9 cellular contexts compared by ENCODE assay signal in the genomic region with DNA sequence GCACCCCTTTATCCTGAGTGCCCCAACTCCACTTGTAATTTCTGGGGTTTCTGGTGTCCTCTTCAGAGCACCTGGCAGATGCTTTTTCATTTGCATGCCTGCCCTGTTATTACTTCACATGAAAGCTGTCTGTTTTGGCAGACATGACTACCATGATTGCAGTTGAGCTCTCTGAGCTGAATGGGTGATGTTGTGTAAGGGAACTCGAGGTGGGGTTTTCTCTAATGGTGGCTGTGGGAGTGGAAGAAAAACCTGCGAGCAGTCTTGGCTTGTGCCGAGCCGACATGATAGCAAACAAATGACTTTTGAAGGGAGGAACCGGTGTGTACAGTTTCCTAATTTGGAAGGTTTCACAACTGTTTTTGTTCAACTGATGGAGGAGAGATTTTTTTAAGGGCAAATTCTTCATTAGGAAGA.
DNase-seq lines count a peak whose midpoint lies in the region; ATAC-seq, FAIRE-seq and TF ChIP-seq lines count a peak whose summit lies in the region.
"Had no signal": no experiment of that assay in that cellular context is flagged by ENCODE, and none has a peak within 500 bp of the region (broad histone marks: within the 10 kb centered on the region; RNA-seq: fewer than 3 reads in every experiment).

No MANE protein-coding gene starts in this region.

- POLR2A ChIA-PET in WTC11 (lab: Charles Lee) = no interaction called here

- H3K27ac ChIP-seq in left ventricle myocardium inferior (replicated peaks) (peak overlapping the region; percentile 82), skin epidermis (peak overlapping the region in 20 of 21 experiments; percentile 60 to 96 (median 84))

- H3K9me3 ChIP-seq in left ventricle myocardium inferior (replicated peaks) = no peaks in the 10 kb centered on the region

- peak overlapping the region; percentile 6 for H3K27ac Mint-ChIP-seq in WTC11

- CTCF ChIA-PET in WTC11 (lab: Charles Lee) = no interaction called here

- FAIRE-seq in H54 (lab: Jason Lieb, UNC) = no peak

- H3K27me3 ChIP-seq in left ventricle myocardium inferior (ENCODE audit: low read depth) (no peaks in the 10 kb centered on the region), H7 (ENCODE audit: control insufficient read depth, insufficient read depth, low read length) (no peaks in the 10 kb centered on the region)

- H3K36me3 ChIP-seq in left ventricle myocardium inferior (no peaks in the 10 kb centered on the region), H7 (replicated peaks; ENCODE audit: control insufficient read depth, insufficient read depth, low read length) (no peaks in the 10 kb centered on the region)

- H3K4me1 ChIP-seq in left ventricle myocardium inferior = peaks cover 51% of the 10 kb centered on the region

- DNase-seq in H54 (ENCODE audit: insufficient read length, low spot score) (peak; percentile 57), WTC11 (ENCODE audit: low spot score) (no peak), left ventricle myocardium inferior (no peak), DMS153 (lab: John Stamatoyannopoulos, UW) (no peak), H7 (no peak)
- DNase-seq in activated CD4-positive, CD25-positive, alpha-beta regulatory T cell treated with anti-CD3 and anti-CD28 coated beads, Interleukin-2, amount 50 U/mL, for 72 hours = no peak
- DNase-seq: naive thymus-derived CD8-positive, alpha-beta T cell had no signal

- no peaks in the 10 kb centered on the region; the same call in 1 of the 2 replicates for H3K27me3 Mint-ChIP-seq in WTC11 (ENCODE audit: low read depth)
- H3K27me3 Mint-ChIP-seq: naive thymus-derived CD8-positive, alpha-beta T cell had no signal

- peaks cover 36% of the 10 kb centered on the region for H3K4me1 Mint-ChIP-seq in WTC11

- ATAC-seq in WTC11 = no peak
- ATAC-seq in HG02571 (IDR thresholded peaks at IDR 0.05; ENCODE audit: unreplicated experiment) = no peak
- ATAC-seq: naive thymus-derived CD8-positive, alpha-beta T cell had no signal

- TF ChIP-seq CTCF in WTC11 (IDR thresholded peaks at IDR 0.05) (no peak), left ventricle myocardium inferior (IDR thresholded peaks at IDR 0.05; ENCODE audit: borderline replicate concordance) (no peak)

- no peak overlapping the region for H3K4me3 ChIP-seq in left ventricle myocardium inferior
- no peak overlapping the region for H3K4me3 ChIP-seq in skin epidermis
- H3K4me3 ChIP-seq in H7 (ENCODE audit: insufficient read depth, low read depth, low read length) = no peak overlapping the region

- no peak overlapping the region for H3K4me3 Mint-ChIP-seq in WTC11
- H3K4me3 Mint-ChIP-seq: naive thymus-derived CD8-positive, alpha-beta T cell had no signal

- intact Hi-C loops in left ventricle myocardium inferior (cut with micrococcal nuclease) = no loop called here

- H3K36me3 Mint-ChIP-seq in WTC11 = no peaks in the 10 kb centered on the region

- H3K9me3 Mint-ChIP-seq in WTC11 = no peaks in the 10 kb centered on the region
- H3K9me3 Mint-ChIP-seq: naive thymus-derived CD8-positive, alpha-beta T cell had no signal

- TF ChIP-seq POLR2A in H54 (IDR thresholded peaks at IDR 0.05; ENCODE audit: low read depth, low read length) = no peak

TF ChIP-seq in WTC11, 78 proteins besides CTCF, POLR2A, EP300 and RAD21:
- no peak for TF ChIP-seq ZBTB21 (CRISPR knock-in tag; IDR thresholded peaks at IDR 0.05; ENCODE audit: borderline replicate concordance)
- no peak for TF ChIP-seq TP53 (CRISPR knock-in tag; IDR thresholded peaks at IDR 0.05)
TF ChIP-seq in WTC11: peak in this region for 0.
